In the genomic region with DNA sequence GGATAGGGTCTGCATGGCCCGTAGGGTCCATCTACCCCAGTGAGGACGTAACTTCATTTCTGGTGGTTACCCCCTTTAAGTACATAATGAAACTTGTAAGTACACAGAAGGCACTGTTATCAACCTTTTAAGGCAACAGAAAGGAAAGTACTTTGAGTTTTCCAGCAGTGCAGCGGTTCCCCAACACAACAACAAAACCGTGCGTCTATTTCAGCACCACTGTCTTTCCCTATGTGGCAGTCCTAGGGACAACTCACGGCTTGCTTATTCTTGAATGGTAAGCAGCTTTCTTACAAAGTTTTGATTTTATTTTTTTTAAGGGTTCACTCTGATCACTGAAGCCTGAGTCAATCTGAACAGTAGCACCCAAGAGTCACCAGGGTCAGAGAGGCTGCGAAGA, we compare ENCODE assay signal across 23 cellular contexts. TPM values are rescaled to one million over a fixed set of nuclear protein-coding genes. Genes with fewer than 3 reads are reported as not detected.
DNase-seq lines count a peak whose midpoint lies in the region; ATAC-seq and TF ChIP-seq lines count a peak whose summit lies in the region.
"Had no signal": no experiment of that assay in that cellular context is flagged by ENCODE, and none has a peak within 500 bp of the region (broad histone marks: within the 10 kb centered on the region; RNA-seq: fewer than 3 reads in every experiment).

No MANE protein-coding gene starts in this region.

- H3K27me3 Mint-ChIP-seq in activated T-cell treated with anti-CD3 and anti-CD28 coated beads, Interleukin-2, amount 50 U/mL, for 24 hours, result no peaks in the 10 kb centered on the region
- H3K27me3 Mint-ChIP-seq in activated T-cell treated with anti-CD3 and anti-CD28 coated beads, Interleukin-2, amount 50 U/mL, for 4 hours (ENCODE audit: low read depth), result no peaks in the 10 kb centered on the region
- no peaks in the 10 kb centered on the region for H3K27me3 Mint-ChIP-seq in WTC11 (ENCODE audit: low read depth)
- H3K27me3 Mint-ChIP-seq: activated CD4-positive, alpha-beta memory T cell treated with anti-CD3 and anti-CD28 coated beads for 36 hours had no signal

- POLR2A ChIA-PET in WTC11 (lab: Charles Lee), result no interaction called here

- intact Hi-C loops in stomach (cut with DNase I; ENCODE audit: low total_unique reads), result no loop called here

- no peak for ATAC-seq in activated T-cell treated with anti-CD3 and anti-CD28 coated beads, Interleukin-2, amount 50 U/mL, for 4 hours
- ATAC-seq in WTC11, result no peak
- no peak for ATAC-seq in GM19035 (IDR thresholded peaks at IDR 0.05; ENCODE audit: unreplicated experiment)
- ATAC-seq in GM21717 (IDR thresholded peaks at IDR 0.05; ENCODE audit: unreplicated experiment), result no peak
- ATAC-seq: left colon had no signal

- H3K27me3 ChIP-seq in muscle layer of colon (ENCODE audit: control insufficient read depth in 1 of 2, insufficient read depth in 2 of 2, low read length in 2 of 2) (no peaks in the 10 kb centered on the region), stomach (no peaks in the 10 kb centered on the region)
- H3K27me3 ChIP-seq: ascending aorta had no signal

- TF ChIP-seq POLR2A in stomach (IDR thresholded peaks at IDR 0.05), result no peak

- H3K27ac ChIP-seq in muscle layer of colon (ENCODE audit: low read depth, low read length) (peak overlapping the region; percentile 59), stomach (peak overlapping the region in 4 of 5 donors; percentile 32 to 65 (median 38))
- H3K27ac ChIP-seq: ascending aorta, SK-N-MC, WERI-Rb-1 had no signal

- WGBS in stomach, 5 donors, result 43 to 66% (median 55%) methylated on average over 7 of the region's 7 CpGs

- peaks cover 49% of the 10 kb centered on the region for H3K4me1 ChIP-seq in muscle layer of colon (ENCODE audit: insufficient read depth, low read length)
- H3K4me1 ChIP-seq in stomach, result peaks cover 46 to 73% (median 56%) of the 10 kb centered on the region in 4 donors

- DNase-seq in activated T-cell treated with anti-CD3 and anti-CD28 coated beads, Interleukin-2, amount 50 U/mL, for 24 hours, result no peak
- no peak for DNase-seq in activated T-cell treated with anti-CD3 and anti-CD28 coated beads, Interleukin-2, amount 50 U/mL, for 4 hours
- DNase-seq in WTC11 (ENCODE audit: low spot score) (no peak), stomach (no peak)
- no peak for DNase-seq in stimulated activated CD4-positive, alpha-beta T cell treated with anti-CD3 and anti-CD28 coated beads, Interleukin-4, amount 100 ng/mL, for 24 hours
- DNase-seq: activated CD4-positive, alpha-beta memory T cell treated with anti-CD3 and anti-CD28 coated beads for 36 hours; activated naive CD4-positive, alpha-beta T cell; activated T-cell treated with anti-CD3 and anti-CD28 coated beads for 4 hours; Calu3; central memory CD4-positive, alpha-beta T cell; dermis blood vessel endothelial cell; left colon; NCI-H526 treated with DMSO at 0.1 percent for 48 hours; small intestine; stimulated activated CD4-positive, alpha-beta T cell treated with anti-CD3 and anti-CD28 coated beads, Interleukin-2, amount 100 ng/mL, for 24 hours; stimulated activated naive CD4-positive, alpha-beta T cell treated with Interleukin-2 at 50 U/mL for 16 hours; WERI-Rb-1 had no signal

- CTCF ChIA-PET in WTC11 (lab: Charles Lee), result no interaction called here

- H3K9me3 ChIP-seq in muscle layer of colon (ENCODE audit: low read length) (no peaks in the 10 kb centered on the region), stomach (no peaks in the 10 kb centered on the region)
- H3K9me3 ChIP-seq: ascending aorta had no signal

- TF ChIP-seq CTCF in WTC11 (IDR thresholded peaks at IDR 0.05) (no peak), stomach (IDR thresholded peaks at IDR 0.05) (no peak)

- H3K4me3 ChIP-seq in muscle layer of colon (ENCODE audit: low read depth in 1 of 2, low read length in 2 of 2) (peak overlapping the region; percentile 30 to 33), stomach (peak overlapping the region in 1 of 4 donors; percentile 5)
- H3K4me3 ChIP-seq: ascending aorta, SK-N-MC had no signal

- TF ChIP-seq EP300 in stomach (IDR thresholded peaks at IDR 0.05), result no peak

- no peak overlapping the region for H3K9ac ChIP-seq in muscle layer of colon (ENCODE audit: low read length)

- peaks cover 52% of the 10 kb centered on the region for H3K36me3 Mint-ChIP-seq in activated T-cell treated with anti-CD3 and anti-CD28 coated beads, Interleukin-2, amount 50 U/mL, for 24 hours (ENCODE audit: low read depth)
- peaks cover 9% of the 10 kb centered on the region for H3K36me3 Mint-ChIP-seq in activated T-cell treated with anti-CD3 and anti-CD28 coated beads, Interleukin-2, amount 50 U/mL, for 4 hours (ENCODE audit: insufficient read depth)
- peaks cover 13% of the 10 kb centered on the region for H3K36me3 Mint-ChIP-seq in WTC11

- H3K9me3 Mint-ChIP-seq in activated T-cell treated with anti-CD3 and anti-CD28 coated beads, Interleukin-2, amount 50 U/mL, for 24 hours, result peaks cover 15% of the 10 kb centered on the region
- H3K9me3 Mint-ChIP-seq in activated T-cell treated with anti-CD3 and anti-CD28 coated beads, Interleukin-2, amount 50 U/mL, for 4 hours, result peaks cover 4% of the 10 kb centered on the region
- H3K9me3 Mint-ChIP-seq in WTC11, result peaks cover 12% of the 10 kb centered on the region

- H3K4me1 Mint-ChIP-seq in activated T-cell treated with anti-CD3 and anti-CD28 coated beads, Interleukin-2, amount 50 U/mL, for 24 hours (ENCODE audit: low read depth), result peaks cover 75% of the 10 kb centered on the region
- peaks cover 68% of the 10 kb centered on the region for H3K4me1 Mint-ChIP-seq in activated T-cell treated with anti-CD3 and anti-CD28 coated beads, Interleukin-2, amount 50 U/mL, for 4 hours (ENCODE audit: low read depth)
- peaks cover 75% of the 10 kb centered on the region for H3K4me1 Mint-ChIP-seq in WTC11

- H3K4me3 Mint-ChIP-seq in activated T-cell treated with anti-CD3 and anti-CD28 coated beads, Interleukin-2, amount 50 U/mL, for 24 hours, result no peak overlapping the region
- no peak overlapping the region for H3K4me3 Mint-ChIP-seq in activated T-cell treated with anti-CD3 and anti-CD28 coated beads, Interleukin-2, amount 50 U/mL, for 4 hours
- H3K4me3 Mint-ChIP-seq in WTC11, result no peak overlapping the region
- H3K4me3 Mint-ChIP-seq: activated CD4-positive, alpha-beta memory T cell treated with anti-CD3 and anti-CD28 coated beads for 36 hours had no signal

- H3K27ac Mint-ChIP-seq in activated T-cell treated with anti-CD3 and anti-CD28 coated beads, Interleukin-2, amount 50 U/mL, for 24 hours, result peak overlapping the region; percentile 38
- H3K27ac Mint-ChIP-seq in WTC11, result peak overlapping the region; percentile 54
- H3K27ac Mint-ChIP-seq: activated CD4-positive, alpha-beta memory T cell treated with anti-CD3 and anti-CD28 coated beads for 36 hours; progenitor cell of endocrine pancreas had no signal

- H3K36me3 ChIP-seq in muscle layer of colon (ENCODE audit: insufficient read depth, low read length) (no peaks in the 10 kb centered on the region), stomach (no peaks in the 10 kb centered on the region)
- H3K36me3 ChIP-seq: ascending aorta, WERI-Rb-1 had no signal

TF ChIP-seq in WTC11, 78 proteins besides CTCF, POLR2A, EP300 and RAD21 (continues in another document):
- no peak for TF ChIP-seq ZNF396 (CRISPR knock-in tag; IDR thresholded peaks at IDR 0.05; ENCODE audit: borderline replicate concordance)
- no peak for TF ChIP-seq RELA (CRISPR knock-in tag; IDR thresholded peaks at IDR 0.05; ENCODE audit: borderline replicate concordance)
- no peak for TF ChIP-seq ESRRA (CRISPR knock-in tag; IDR thresholded peaks at IDR 0.05; ENCODE audit: borderline replicate concordance)
- no peak for TF ChIP-seq TP53 (CRISPR knock-in tag; IDR thresholded peaks at IDR 0.05)
- no peak for TF ChIP-seq GRHL2 (CRISPR knock-in tag; IDR thresholded peaks at IDR 0.05; ENCODE audit: insufficient replicate concordance, severe bottlenecking)
- TF ChIP-seq, protein P1, sequence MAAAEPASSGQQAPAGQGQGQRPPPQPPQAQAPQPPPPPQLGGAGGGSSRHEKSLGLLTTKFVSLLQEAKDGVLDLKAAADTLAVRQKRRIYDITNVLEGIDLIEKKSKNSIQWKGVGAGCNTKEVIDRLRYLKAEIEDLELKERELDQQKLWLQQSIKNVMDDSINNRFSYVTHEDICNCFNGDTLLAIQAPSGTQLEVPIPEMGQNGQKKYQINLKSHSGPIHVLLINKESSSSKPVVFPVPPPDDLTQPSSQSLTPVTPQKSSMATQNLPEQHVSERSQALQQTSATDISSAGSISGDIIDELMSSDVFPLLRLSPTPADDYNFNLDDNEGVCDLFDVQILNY (CRISPR knock-in tag; IDR thresholded peaks at IDR 0.05), result no peak
- no peak for TF ChIP-seq NR2C2 (CRISPR knock-in tag; IDR thresholded peaks at IDR 0.05)
- TF ChIP-seq ZNF671 (CRISPR knock-in tag; IDR thresholded peaks at IDR 0.05), result no peak
- TF ChIP-seq FOXP1 (CRISPR knock-in tag; IDR thresholded peaks at IDR 0.05; ENCODE audit: borderline replicate concordance), result no peak
- TF ChIP-seq CREB1 (CRISPR knock-in tag; IDR thresholded peaks at IDR 0.05), result no peak
- TF ChIP-seq ZNF263 (CRISPR knock-in tag; IDR thresholded peaks at IDR 0.05; ENCODE audit: low read depth), result no peak
- no peak for TF ChIP-seq IRF2 (CRISPR knock-in tag; IDR thresholded peaks at IDR 0.05; ENCODE audit: borderline replicate concordance, low read depth)
- TF ChIP-seq, protein P2, sequence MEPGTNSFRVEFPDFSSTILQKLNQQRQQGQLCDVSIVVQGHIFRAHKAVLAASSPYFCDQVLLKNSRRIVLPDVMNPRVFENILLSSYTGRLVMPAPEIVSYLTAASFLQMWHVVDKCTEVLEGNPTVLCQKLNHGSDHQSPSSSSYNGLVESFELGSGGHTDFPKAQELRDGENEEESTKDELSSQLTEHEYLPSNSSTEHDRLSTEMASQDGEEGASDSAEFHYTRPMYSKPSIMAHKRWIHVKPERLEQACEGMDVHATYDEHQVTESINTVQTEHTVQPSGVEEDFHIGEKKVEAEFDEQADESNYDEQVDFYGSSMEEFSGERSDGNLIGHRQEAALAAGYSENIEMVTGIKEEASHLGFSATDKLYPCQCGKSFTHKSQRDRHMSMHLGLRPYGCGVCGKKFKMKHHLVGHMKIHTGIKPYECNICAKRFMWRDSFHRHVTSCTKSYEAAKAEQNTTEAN (CRISPR knock-in tag; IDR thresholded peaks at IDR 0.05), result no peak
- no peak for TF ChIP-seq SOX15 (CRISPR knock-in tag; IDR thresholded peaks at IDR 0.05)

RNA-seq across cellular contexts. Expression of a gene that starts 46.3 kb away (rescaled TPM):
- total RNA-seq in activated T-cell treated with anti-CD3 and anti-CD28 coated beads, Interleukin-2, amount 50 U/mL, for 4 hours, result 10 to 100 TPM; 67.0 to 83.1 (median 69.5) TPM
- 143 to 170 TPM (median 147 TPM) in 3 replicates for total RNA-seq in WTC11 (2021)
- total RNA-seq in stomach, result 100 to 1,000 TPM in 3 of 5 donors, 10 to 100 TPM in 2; 37.4 to 126 (median 100) TPM
- 10 to 100 TPM; 12.5 to 38.5 (median 23.0) TPM for polyA plus RNA-seq in stomach
